In genomic region chr7:47949703-47950102, GRCh38 we compare ENCODE assay signal across 21 cellular contexts. TPM values are rescaled to one million over a fixed set of nuclear protein-coding genes. Genes with fewer than 3 reads are reported as not detected.
A peak's percentile ranks its signal among the peaks of the same experiment; 100 is the strongest.
DNase-seq lines count a peak whose midpoint lies in the region; ATAC-seq and TF ChIP-seq lines count a peak whose summit lies in the region.
"Had no signal": no experiment of that assay in that cellular context is flagged by ENCODE, and none has a peak within 500 bp of the region (broad histone marks: within the 10 kb centered on the region; RNA-seq: fewer than 3 reads in every experiment).

No MANE protein-coding gene starts in this region.

- H3K36me3 Mint-ChIP-seq in WTC11: peaks cover 6% of the 10 kb centered on the region
- peaks cover 3% of the 10 kb centered on the region for H3K36me3 Mint-ChIP-seq in osteocyte (ENCODE audit: unreplicated experiment)
- peaks cover 5% of the 10 kb centered on the region for H3K36me3 Mint-ChIP-seq in activated CD8-positive, alpha-beta T cell treated with anti-CD3 and anti-CD28 coated beads for 36 hours (ENCODE audit: low read depth)

- H3K27ac Mint-ChIP-seq in WTC11: peak overlapping the region; percentile 4; the same call in 1 of the 2 replicates
- H3K27ac Mint-ChIP-seq in osteocyte (ENCODE audit: unreplicated experiment): no peak overlapping the region
- H3K27ac Mint-ChIP-seq in activated CD8-positive, alpha-beta T cell treated with anti-CD3 and anti-CD28 coated beads for 36 hours: no peak overlapping the region
- H3K27ac Mint-ChIP-seq: CD8-positive, alpha-beta T cell had no signal

- H3K27ac ChIP-seq in right cardiac atrium (ENCODE audit: low read length): peak overlapping the region; percentile 50
- H3K27ac ChIP-seq: BLaER1 treated with 17β-estradiol and CSF1 and Interleukin-3, amounts not matched to agents 10 nM and 100 nM had no signal

- H3K27me3 Mint-ChIP-seq in WTC11 (ENCODE audit: low read depth): no peaks in the 10 kb centered on the region
- H3K27me3 Mint-ChIP-seq in osteocyte (ENCODE audit: unreplicated experiment): no peaks in the 10 kb centered on the region
- no peaks in the 10 kb centered on the region for H3K27me3 Mint-ChIP-seq in activated CD8-positive, alpha-beta T cell treated with anti-CD3 and anti-CD28 coated beads for 36 hours

- no peak overlapping the region for H3K4me3 Mint-ChIP-seq in WTC11
- no peak overlapping the region for H3K4me3 Mint-ChIP-seq in osteocyte (ENCODE audit: unreplicated experiment)
- no peak overlapping the region for H3K4me3 Mint-ChIP-seq in activated CD8-positive, alpha-beta T cell treated with anti-CD3 and anti-CD28 coated beads for 36 hours
- H3K4me3 Mint-ChIP-seq: CD8-positive, alpha-beta T cell had no signal

- POLR2A ChIA-PET in WTC11 (lab: Charles Lee): no interaction called here
- POLR2A ChIA-PET in activated CD8-positive, alpha-beta T cell treated with anti-CD3 and anti-CD28 coated beads for 36 hours (lab: Charles Lee): no interaction called here

- H3K9me3 ChIP-seq in right cardiac atrium (ENCODE audit: control insufficient read depth, low read length): no peaks in the 10 kb centered on the region
- H3K9me3 ChIP-seq: BLaER1 treated with 17β-estradiol and CSF1 and Interleukin-3, amounts not matched to agents 10 nM and 100 nM; HAP-1; MG63; SK-N-SH had no signal

- WGBS in right cardiac atrium: 85% methylated on average over 4 of the region's 4 CpGs

- TF ChIP-seq CTCF in WTC11 (IDR thresholded peaks at IDR 0.05) (no peak), osteocyte (IDR thresholded peaks at IDR 0.05) (no peak)
- TF ChIP-seq CTCF in activated CD8-positive, alpha-beta T cell treated with anti-CD3 and anti-CD28 coated beads for 36 hours (IDR thresholded peaks at IDR 0.05): no peak

- no peaks in the 10 kb centered on the region for H3K27me3 ChIP-seq in right cardiac atrium (ENCODE audit: control insufficient read depth, insufficient read depth)
- H3K27me3 ChIP-seq: BLaER1 treated with 17β-estradiol and CSF1 and Interleukin-3, amounts not matched to agents 10 nM and 100 nM; MG63 had no signal

- intact Hi-C loops in right cardiac atrium (cut with DNase I): loop anchor here in 1 of 4 donors (5.0 kb wide), 1 partner anchor 158 kb away; no protein-coding TSS in a partner anchor
- intact Hi-C loops in left ventricle myocardium superior (cut with micrococcal nuclease): loop anchor here (10.0 kb wide), 1 partner anchor 155 kb away; no protein-coding TSS in a partner anchor
- intact Hi-C loops in activated CD8-positive, alpha-beta T cell treated with anti-CD3 and anti-CD28 coated beads for 36 hours (cut with micrococcal nuclease): no loop called here

- no peak overlapping the region for H3K4me3 ChIP-seq in right cardiac atrium (ENCODE audit: low read length)
- H3K4me3 ChIP-seq: BLaER1 treated with 17β-estradiol and CSF1 and Interleukin-3, amounts not matched to agents 10 nM and 100 nM; HAP-1; MG63 had no signal

- H3K9me3 Mint-ChIP-seq in WTC11: no peaks in the 10 kb centered on the region
- no peaks in the 10 kb centered on the region for H3K9me3 Mint-ChIP-seq in osteocyte (ENCODE audit: unreplicated experiment)
- H3K9me3 Mint-ChIP-seq in activated CD8-positive, alpha-beta T cell treated with anti-CD3 and anti-CD28 coated beads for 36 hours: no peaks in the 10 kb centered on the region
- H3K9me3 Mint-ChIP-seq: CD8-positive, alpha-beta T cell had no signal

- ATAC-seq in right cardiac atrium (no peak), left ventricle myocardium superior (no peak), WTC11 (no peak), HG03025 (IDR thresholded peaks at IDR 0.05; ENCODE audit: low FRiP score, unreplicated experiment) (no peak)
- ATAC-seq in activated CD8-positive, alpha-beta T cell treated with anti-CD3 and anti-CD28 coated beads for 36 hours: no peak
- ATAC-seq: CD8-positive, alpha-beta T cell had no signal

- H3K4me1 Mint-ChIP-seq in WTC11 (peaks cover 29% of the 10 kb centered on the region), osteocyte (ENCODE audit: unreplicated experiment) (peaks cover 10% of the 10 kb centered on the region)
- no peaks in the 10 kb centered on the region for H3K4me1 Mint-ChIP-seq in activated CD8-positive, alpha-beta T cell treated with anti-CD3 and anti-CD28 coated beads for 36 hours (ENCODE audit: low read depth)

- CTCF ChIA-PET in WTC11 (lab: Charles Lee): interaction anchor here (0.6 kb wide), 1 partner anchor 130 kb away, joined by 4 read pairs; no protein-coding TSS in a partner anchor
- CTCF ChIA-PET in activated CD8-positive, alpha-beta T cell treated with anti-CD3 and anti-CD28 coated beads for 36 hours (lab: Charles Lee): interaction anchor here (1.0 to 1.3 kb wide), 2 partner anchors 11 to 205 kb away, joined by 3 read pairs; no protein-coding TSS in a partner anchor

- H3K4me1 ChIP-seq in right cardiac atrium (ENCODE audit: control insufficient read depth, insufficient read depth, low read length): peaks cover 2% of the 10 kb centered on the region
- H3K4me1 ChIP-seq: HAP-1 had no signal

- DNase-seq in right cardiac atrium: no peak
- no peak for DNase-seq in left ventricle myocardium superior
- no peak for DNase-seq in WTC11 (ENCODE audit: low spot score)
- peak; percentile 57 for DNase-seq in osteocyte (ENCODE audit: extremely low spot score, unreplicated experiment)
- no peak for DNase-seq in iPS-NIHi11 (ENCODE audit: low spot score)
- no peak for DNase-seq in activated CD8-positive, alpha-beta T cell treated with anti-CD3 and anti-CD28 coated beads for 36 hours
- DNase-seq: CD8-positive, alpha-beta T cell; DND-41; Kasumi-1; MG63; NCI-H1092; NCI-H146; NCI-H2029 treated with DMSO at 0.1 percent for 48 hours; NCI-H2171; NCI-H526; NK-92 treated with Interleukin-12 subunit alpha and Interleukin-12 subunit beta, amount 100 ng/mL, for 24 hours; SHP77 treated with DMSO at 0.1 percent for 48 hours; SK-N-SH had no signal

TF ChIP-seq in WTC11, 78 proteins besides CTCF, POLR2A, EP300 and RAD21 (continues in another document):
- TF ChIP-seq FOXK1 (CRISPR knock-in tag; IDR thresholded peaks at IDR 0.05) (no peak), ZNF416 (CRISPR knock-in tag; IDR thresholded peaks at IDR 0.05) (no peak), NR2C2 (CRISPR knock-in tag; IDR thresholded peaks at IDR 0.05) (no peak), IRF1 (CRISPR knock-in tag; IDR thresholded peaks at IDR 0.05) (no peak), RELA (CRISPR knock-in tag; IDR thresholded peaks at IDR 0.05; ENCODE audit: borderline replicate concordance) (no peak), ZNF138 (CRISPR knock-in tag; conservative IDR thresholded peaks at IDR 0.05) (no peak), ZNF263 (CRISPR knock-in tag; IDR thresholded peaks at IDR 0.05; ENCODE audit: low read depth) (no peak), PREB (CRISPR knock-in tag; IDR thresholded peaks at IDR 0.05; ENCODE audit: borderline replicate concordance) (no peak), E2F1 (CRISPR knock-in tag; IDR thresholded peaks at IDR 0.05) (no peak), HMGA2 (CRISPR knock-in tag; IDR thresholded peaks at IDR 0.05) (no peak)
- TF ChIP-seq, protein P1, sequence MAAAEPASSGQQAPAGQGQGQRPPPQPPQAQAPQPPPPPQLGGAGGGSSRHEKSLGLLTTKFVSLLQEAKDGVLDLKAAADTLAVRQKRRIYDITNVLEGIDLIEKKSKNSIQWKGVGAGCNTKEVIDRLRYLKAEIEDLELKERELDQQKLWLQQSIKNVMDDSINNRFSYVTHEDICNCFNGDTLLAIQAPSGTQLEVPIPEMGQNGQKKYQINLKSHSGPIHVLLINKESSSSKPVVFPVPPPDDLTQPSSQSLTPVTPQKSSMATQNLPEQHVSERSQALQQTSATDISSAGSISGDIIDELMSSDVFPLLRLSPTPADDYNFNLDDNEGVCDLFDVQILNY (CRISPR knock-in tag; IDR thresholded peaks at IDR 0.05): no peak
- TF ChIP-seq, protein P2, sequence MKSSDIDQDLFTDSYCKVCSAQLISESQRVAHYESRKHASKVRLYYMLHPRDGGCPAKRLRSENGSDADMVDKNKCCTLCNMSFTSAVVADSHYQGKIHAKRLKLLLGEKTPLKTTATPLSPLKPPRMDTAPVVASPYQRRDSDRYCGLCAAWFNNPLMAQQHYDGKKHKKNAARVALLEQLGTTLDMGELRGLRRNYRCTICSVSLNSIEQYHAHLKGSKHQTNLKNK (CRISPR knock-in tag; IDR thresholded peaks at IDR 0.05): no peak

RNA-seq across cellular contexts. Expression of gene PKD1L1, which starts 1.4 kb away (rescaled TPM):
- 1 to 10 TPM in 1 of 4 donors, under 1 TPM in 3; 0.79 to 1.5 (median 0.90) TPM for total RNA-seq in right cardiac atrium
- polyA plus RNA-seq in right cardiac atrium: 0.81 TPM
- 2.8 TPM for total RNA-seq in left ventricle myocardium superior
- 0.07 to 0.16 TPM (median 0.09 TPM) in 3 replicates for total RNA-seq in WTC11 (2021)
- total RNA-seq in osteocyte: 0.05 and 0.13 TPM in 2 replicates
- total RNA-seq in activated CD8-positive, alpha-beta T cell treated with anti-CD3 and anti-CD28 coated beads for 36 hours: under 1 TPM; 0.09 to 0.20 TPM

RNA-seq across cellular contexts. Expression of gene HUS1, which starts 29.7 kb away (rescaled TPM):
- total RNA-seq in right cardiac atrium (10 to 100 TPM; 21.9 to 25.7 (median 24.3) TPM), left ventricle myocardium superior (28.4 TPM), WTC11 (2021) (31.1 to 33.4 TPM (median 32.7 TPM) in 3 replicates), osteocyte (28.8 and 33.9 TPM in 2 replicates)
- 13.2 TPM for polyA plus RNA-seq in right cardiac atrium
- 10 to 100 TPM; 37.1 to 43.5 TPM for total RNA-seq in activated CD8-positive, alpha-beta T cell treated with anti-CD3 and anti-CD28 coated beads for 36 hours
